Comparison of ENCODE assay signal across 1 cellular context in genomic region chr14:93332853-93333630, GRCh38.
TF ChIP-seq lines count a peak whose summit lies in the region.

Gene BTBD7, minus strand, starts transcription at chr14:93333036. Its CDS starts 36,985 bp downstream, at chr14:93296051.

TF ChIP-seq in HEK293, 187 proteins besides CTCF, POLR2A, EP300 and RAD21 (continued from another document and continues in another):
- TF ChIP-seq ZNF692 (tag by site-specific recombination; IDR thresholded peaks at IDR 0.05) (peak; percentile 20; the same call in 1 of the 2 replicates), ZNF239 (tag by site-specific recombination; IDR thresholded peaks at IDR 0.05) (no peak), ZFP37 (tag by site-specific recombination; IDR thresholded peaks at IDR 0.05) (peak; percentile 59; the same call in 1 of the 2 replicates), ZNF530 (tag by site-specific recombination; IDR thresholded peaks at IDR 0.05; ENCODE audit: low read depth) (no peak), ZNF214 (tag by site-specific recombination; IDR thresholded peaks at IDR 0.05; ENCODE audit: borderline replicate concordance) (no peak), ZNF175 (tag by site-specific recombination; IDR thresholded peaks at IDR 0.05) (no peak), ZSCAN16 (tag by site-specific recombination; IDR thresholded peaks at IDR 0.05) (no peak), SP2 (tag by site-specific recombination; IDR thresholded peaks at IDR 0.05) (peak; percentile 43; the same call in 1 of the 2 replicates), ZNF354C (tag by site-specific recombination; IDR thresholded peaks at IDR 0.05; ENCODE audit: borderline replicate concordance, low read depth) (no peak), ZNF580 (tag by site-specific recombination; IDR thresholded peaks at IDR 0.05) (no peak), ZNF37A (tag by site-specific recombination; IDR thresholded peaks at IDR 0.05) (no peak), ZNF202 (tag by site-specific recombination; IDR thresholded peaks at IDR 0.05; ENCODE audit: borderline replicate concordance) (no peak), BCL6B (tag by site-specific recombination; IDR thresholded peaks at IDR 0.05) (no peak), ZNF391 (tag by site-specific recombination; IDR thresholded peaks at IDR 0.05; ENCODE audit: borderline replicate concordance, low read depth) (no peak), ZNF324 (tag by site-specific recombination; IDR thresholded peaks at IDR 0.05) (0 out of 2 replicates have a peak, but pooled peaks have one; percentile 50), ZNF473 (tag by site-specific recombination; IDR thresholded peaks at IDR 0.05) (no peak), ZNF423 (tag by site-specific recombination; IDR thresholded peaks at IDR 0.05) (no peak), ELK4 (IDR thresholded peaks at IDR 0.05; ENCODE audit: borderline replicate concordance, low read depth, low read length) (no peak), TRIM28 (IDR thresholded peaks at IDR 0.05; ENCODE audit: borderline replicate concordance, low read length) (peak; percentile 30; the same call in 1 of the 2 replicates), ZNF19 (tag by site-specific recombination; IDR thresholded peaks at IDR 0.05; ENCODE audit: low read depth) (no peak), ZNF510 (tag by site-specific recombination; IDR thresholded peaks at IDR 0.05; ENCODE audit: insufficient replicate concordance) (no peak), ZNF335 (tag by site-specific recombination; conservative IDR thresholded peaks at IDR 0.05) (peak; percentile 88), ZNF148 (tag by site-specific recombination; IDR thresholded peaks at IDR 0.05; ENCODE audit: borderline replicate concordance) (no peak), ZNF791 (tag by site-specific recombination; IDR thresholded peaks at IDR 0.05) (no peak), ZNF561 (tag by site-specific recombination; IDR thresholded peaks at IDR 0.05; ENCODE audit: borderline replicate concordance) (peak; percentile 28; the same call in 1 of the 2 replicates), PBX3 (CRISPR knock-in tag; IDR thresholded peaks at IDR 0.05) (no peak), GLIS2 (tag by site-specific recombination; IDR thresholded peaks at IDR 0.05) (peak; percentile 49; the same call in 1 of the 2 replicates), PRDM1 (tag by site-specific recombination; IDR thresholded peaks at IDR 0.05) (no peak), ZNF777 (tag by site-specific recombination; IDR thresholded peaks at IDR 0.05; ENCODE audit: borderline replicate concordance) (no peak), INSM2 (tag by site-specific recombination; IDR thresholded peaks at IDR 0.05) (0 out of 2 replicates have a peak, but pooled peaks have one; percentile 25), ZNF350 (tag by site-specific recombination; IDR thresholded peaks at IDR 0.05) (no peak), GLI4 (tag by site-specific recombination; IDR thresholded peaks at IDR 0.05) (no peak), ZNF521 (tag by site-specific recombination; IDR thresholded peaks at IDR 0.05) (no peak), ZSCAN5A (tag by site-specific recombination; IDR thresholded peaks at IDR 0.05) (no peak), ZBTB26 (tag by site-specific recombination; optimal IDR thresholded peaks at IDR 0.05) (peak; percentile 70), KLF17 (tag by site-specific recombination; IDR thresholded peaks at IDR 0.05) (no peak), ZSCAN4 (tag by site-specific recombination; IDR thresholded peaks at IDR 0.05) (no peak), ZNF404 (tag by site-specific recombination; IDR thresholded peaks at IDR 0.05) (no peak), ZBTB17 (tag by site-specific recombination; IDR thresholded peaks at IDR 0.05) (peak; percentile 44), GLIS1 (tag by site-specific recombination; IDR thresholded peaks at IDR 0.05) (peak; percentile 54; the same call in 1 of the 2 replicates), ZNF707 (tag by site-specific recombination; IDR thresholded peaks at IDR 0.05) (no peak), ZBTB8A (tag by site-specific recombination; IDR thresholded peaks at IDR 0.05) (no peak), KLF9 (tag by site-specific recombination; IDR thresholded peaks at IDR 0.05; ENCODE audit: low read depth) (peak; percentile 36; the same call in 1 of the 2 replicates), ZNF23 (tag by site-specific recombination; IDR thresholded peaks at IDR 0.05; ENCODE audit: borderline replicate concordance) (no peak), ZNF670 (tag by site-specific recombination; IDR thresholded peaks at IDR 0.05; ENCODE audit: low read depth) (no peak), ZNF529 (tag by site-specific recombination; IDR thresholded peaks at IDR 0.05; ENCODE audit: insufficient replicate concordance) (no peak), ZNF843 (tag by site-specific recombination; IDR thresholded peaks at IDR 0.05) (no peak), ZNF48 (tag by site-specific recombination; IDR thresholded peaks at IDR 0.05) (no peak), ZXDB (tag by site-specific recombination; IDR thresholded peaks at IDR 0.05) (peak; percentile 57), ZNF341 (tag by site-specific recombination; IDR thresholded peaks at IDR 0.05; ENCODE audit: low read depth) (no peak), KLF16 (tag by site-specific recombination; IDR thresholded peaks at IDR 0.05) (no peak), ZNF311 (tag by site-specific recombination; IDR thresholded peaks at IDR 0.05; ENCODE audit: borderline replicate concordance) (no peak), ZSCAN18 (tag by site-specific recombination; IDR thresholded peaks at IDR 0.05) (no peak)
